2 cellular contexts compared by ENCODE assay signal in the genomic region with DNA sequence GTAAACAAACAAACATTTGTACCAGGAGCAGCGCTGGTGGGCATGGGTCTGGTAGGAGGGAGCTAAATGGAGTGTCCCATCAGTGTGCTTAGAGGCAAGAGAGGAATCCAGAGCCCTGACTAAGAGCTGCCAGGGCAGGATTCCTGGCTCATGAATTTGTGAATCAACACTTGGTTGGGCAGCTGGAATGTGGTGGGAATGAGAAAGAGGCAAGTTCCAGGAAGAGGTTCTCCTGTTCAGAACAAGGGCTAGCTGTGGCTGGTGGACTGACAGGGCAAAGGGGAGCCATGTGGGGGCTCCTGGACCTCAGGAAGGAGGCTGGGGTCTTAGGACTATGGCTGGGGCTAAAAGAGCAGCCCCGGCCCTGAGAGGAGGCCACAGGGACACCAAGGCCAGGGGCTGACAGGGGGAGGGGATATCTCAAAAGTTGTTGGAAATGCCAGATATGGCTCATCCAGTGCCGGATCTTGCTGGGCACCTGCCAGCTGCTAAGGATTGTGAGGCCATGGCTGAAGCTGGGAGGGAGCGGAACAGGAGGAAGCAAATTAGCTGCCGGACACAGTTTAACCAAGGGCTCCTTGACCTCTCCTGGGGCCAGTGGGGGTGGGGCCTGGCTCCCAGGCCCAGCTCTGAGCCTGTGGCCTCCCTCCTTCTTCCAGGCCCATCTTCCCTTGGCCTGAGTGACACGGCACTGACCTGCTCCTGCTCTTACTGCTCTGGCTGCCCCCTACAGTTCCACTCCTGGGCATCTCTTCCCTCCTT.
TF ChIP-seq lines count a peak whose summit lies in the region.

No MANE protein-coding gene starts in this region.

TF ChIP-seq in A549, 52 proteins besides CTCF, POLR2A, EP300 and RAD21:
- 0 out of 2 replicates have a peak, but pooled peaks have one; percentile 9 for TF ChIP-seq HOXB13 (CRISPR knock-in tag; IDR thresholded peaks at IDR 0.05; ENCODE audit: low read depth)
- no peak for TF ChIP-seq HOXB5 (CRISPR knock-in tag; IDR thresholded peaks at IDR 0.05)
- no peak for TF ChIP-seq MYC (IDR thresholded peaks at IDR 0.05; ENCODE audit: borderline replicate concordance, low read length)
- TF ChIP-seq NPAS2 (CRISPR knock-in tag; IDR thresholded peaks at IDR 0.05; ENCODE audit: borderline replicate concordance) = no peak
- no peak for TF ChIP-seq BHLHE40 (IDR thresholded peaks at IDR 0.05; ENCODE audit: low read depth, low read length)
- no peak for TF ChIP-seq MAZ (IDR thresholded peaks at IDR 0.05; ENCODE audit: borderline replicate concordance, low read depth, low read length)
- TF ChIP-seq ESRRA (IDR thresholded peaks at IDR 0.05; ENCODE audit: borderline replicate concordance, low read length) = no peak
- TF ChIP-seq, protein P1, sequence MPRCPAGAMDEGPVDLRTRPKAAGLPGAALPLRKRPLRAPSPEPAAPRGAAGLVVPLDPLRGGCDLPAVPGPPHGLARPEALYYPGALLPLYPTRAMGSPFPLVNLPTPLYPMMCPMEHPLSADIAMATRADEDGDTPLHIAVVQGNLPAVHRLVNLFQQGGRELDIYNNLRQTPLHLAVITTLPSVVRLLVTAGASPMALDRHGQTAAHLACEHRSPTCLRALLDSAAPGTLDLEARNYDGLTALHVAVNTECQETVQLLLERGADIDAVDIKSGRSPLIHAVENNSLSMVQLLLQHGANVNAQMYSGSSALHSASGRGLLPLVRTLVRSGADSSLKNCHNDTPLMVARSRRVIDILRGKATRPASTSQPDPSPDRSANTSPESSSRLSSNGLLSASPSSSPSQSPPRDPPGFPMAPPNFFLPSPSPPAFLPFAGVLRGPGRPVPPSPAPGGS (IDR thresholded peaks at IDR 0.05) = no peak
- no peak for TF ChIP-seq ZFP36 (IDR thresholded peaks at IDR 0.05; ENCODE audit: borderline replicate concordance, partially characterized antibody)
- TF ChIP-seq FOSL2 (IDR thresholded peaks at IDR 0.05) = no peak
- TF ChIP-seq FOSL2 (CRISPR knock-in tag; IDR thresholded peaks at IDR 0.05) = peak; percentile 48

TF ChIP-seq in H1, 55 proteins besides CTCF, POLR2A, EP300 and RAD21:
- no peak for TF ChIP-seq CREB1 (IDR thresholded peaks at IDR 0.05)
- TF ChIP-seq KDM1A (IDR thresholded peaks at IDR 0.05; ENCODE audit: borderline replicate concordance, low read length) = no peak
- peak; percentile 37; the same call in 1 of the 2 replicates for TF ChIP-seq TEAD4 (IDR thresholded peaks at IDR 0.05; ENCODE audit: low read depth, low read length)
- TF ChIP-seq NANOG (IDR thresholded peaks at IDR 0.05; ENCODE audit: insufficient read depth, low read depth, low read length, poor library complexity, severe bottlenecking) = no peak
- TF ChIP-seq, protein P2, sequence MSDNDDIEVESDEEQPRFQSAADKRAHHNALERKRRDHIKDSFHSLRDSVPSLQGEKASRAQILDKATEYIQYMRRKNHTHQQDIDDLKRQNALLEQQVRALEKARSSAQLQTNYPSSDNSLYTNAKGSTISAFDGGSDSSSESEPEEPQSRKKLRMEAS (IDR thresholded peaks at IDR 0.05) = no peak
TF ChIP-seq in H1: peak in this region for 1.
